2 cellular contexts compared by ENCODE assay signal in genomic region chr4:24561438-24562139, GRCh38.
TF ChIP-seq lines count a peak whose summit lies in the region.

No MANE protein-coding gene starts in this region.

TF ChIP-seq in GM23338, 12 proteins besides CTCF, POLR2A, EP300 and RAD21:
- TF ChIP-seq EZH2 (IDR thresholded peaks at IDR 0.05; ENCODE audit: low read depth, unreplicated experiment) (no peak), POLR2AphosphoS5 (IDR thresholded peaks at IDR 0.05; ENCODE audit: low read depth) (no peak), NANOG (IDR thresholded peaks at IDR 0.05; ENCODE audit: borderline replicate concordance) (no peak), ZNF331 (CRISPR knock-in tag; IDR thresholded peaks at IDR 0.05; ENCODE audit: low read depth) (no peak), JUNB (IDR thresholded peaks at IDR 0.05; ENCODE audit: unreplicated experiment) (no peak), EZH2phosphoT487 (IDR thresholded peaks at IDR 0.05; ENCODE audit: unreplicated experiment) (no peak)
- TF ChIP-seq, protein P1, sequence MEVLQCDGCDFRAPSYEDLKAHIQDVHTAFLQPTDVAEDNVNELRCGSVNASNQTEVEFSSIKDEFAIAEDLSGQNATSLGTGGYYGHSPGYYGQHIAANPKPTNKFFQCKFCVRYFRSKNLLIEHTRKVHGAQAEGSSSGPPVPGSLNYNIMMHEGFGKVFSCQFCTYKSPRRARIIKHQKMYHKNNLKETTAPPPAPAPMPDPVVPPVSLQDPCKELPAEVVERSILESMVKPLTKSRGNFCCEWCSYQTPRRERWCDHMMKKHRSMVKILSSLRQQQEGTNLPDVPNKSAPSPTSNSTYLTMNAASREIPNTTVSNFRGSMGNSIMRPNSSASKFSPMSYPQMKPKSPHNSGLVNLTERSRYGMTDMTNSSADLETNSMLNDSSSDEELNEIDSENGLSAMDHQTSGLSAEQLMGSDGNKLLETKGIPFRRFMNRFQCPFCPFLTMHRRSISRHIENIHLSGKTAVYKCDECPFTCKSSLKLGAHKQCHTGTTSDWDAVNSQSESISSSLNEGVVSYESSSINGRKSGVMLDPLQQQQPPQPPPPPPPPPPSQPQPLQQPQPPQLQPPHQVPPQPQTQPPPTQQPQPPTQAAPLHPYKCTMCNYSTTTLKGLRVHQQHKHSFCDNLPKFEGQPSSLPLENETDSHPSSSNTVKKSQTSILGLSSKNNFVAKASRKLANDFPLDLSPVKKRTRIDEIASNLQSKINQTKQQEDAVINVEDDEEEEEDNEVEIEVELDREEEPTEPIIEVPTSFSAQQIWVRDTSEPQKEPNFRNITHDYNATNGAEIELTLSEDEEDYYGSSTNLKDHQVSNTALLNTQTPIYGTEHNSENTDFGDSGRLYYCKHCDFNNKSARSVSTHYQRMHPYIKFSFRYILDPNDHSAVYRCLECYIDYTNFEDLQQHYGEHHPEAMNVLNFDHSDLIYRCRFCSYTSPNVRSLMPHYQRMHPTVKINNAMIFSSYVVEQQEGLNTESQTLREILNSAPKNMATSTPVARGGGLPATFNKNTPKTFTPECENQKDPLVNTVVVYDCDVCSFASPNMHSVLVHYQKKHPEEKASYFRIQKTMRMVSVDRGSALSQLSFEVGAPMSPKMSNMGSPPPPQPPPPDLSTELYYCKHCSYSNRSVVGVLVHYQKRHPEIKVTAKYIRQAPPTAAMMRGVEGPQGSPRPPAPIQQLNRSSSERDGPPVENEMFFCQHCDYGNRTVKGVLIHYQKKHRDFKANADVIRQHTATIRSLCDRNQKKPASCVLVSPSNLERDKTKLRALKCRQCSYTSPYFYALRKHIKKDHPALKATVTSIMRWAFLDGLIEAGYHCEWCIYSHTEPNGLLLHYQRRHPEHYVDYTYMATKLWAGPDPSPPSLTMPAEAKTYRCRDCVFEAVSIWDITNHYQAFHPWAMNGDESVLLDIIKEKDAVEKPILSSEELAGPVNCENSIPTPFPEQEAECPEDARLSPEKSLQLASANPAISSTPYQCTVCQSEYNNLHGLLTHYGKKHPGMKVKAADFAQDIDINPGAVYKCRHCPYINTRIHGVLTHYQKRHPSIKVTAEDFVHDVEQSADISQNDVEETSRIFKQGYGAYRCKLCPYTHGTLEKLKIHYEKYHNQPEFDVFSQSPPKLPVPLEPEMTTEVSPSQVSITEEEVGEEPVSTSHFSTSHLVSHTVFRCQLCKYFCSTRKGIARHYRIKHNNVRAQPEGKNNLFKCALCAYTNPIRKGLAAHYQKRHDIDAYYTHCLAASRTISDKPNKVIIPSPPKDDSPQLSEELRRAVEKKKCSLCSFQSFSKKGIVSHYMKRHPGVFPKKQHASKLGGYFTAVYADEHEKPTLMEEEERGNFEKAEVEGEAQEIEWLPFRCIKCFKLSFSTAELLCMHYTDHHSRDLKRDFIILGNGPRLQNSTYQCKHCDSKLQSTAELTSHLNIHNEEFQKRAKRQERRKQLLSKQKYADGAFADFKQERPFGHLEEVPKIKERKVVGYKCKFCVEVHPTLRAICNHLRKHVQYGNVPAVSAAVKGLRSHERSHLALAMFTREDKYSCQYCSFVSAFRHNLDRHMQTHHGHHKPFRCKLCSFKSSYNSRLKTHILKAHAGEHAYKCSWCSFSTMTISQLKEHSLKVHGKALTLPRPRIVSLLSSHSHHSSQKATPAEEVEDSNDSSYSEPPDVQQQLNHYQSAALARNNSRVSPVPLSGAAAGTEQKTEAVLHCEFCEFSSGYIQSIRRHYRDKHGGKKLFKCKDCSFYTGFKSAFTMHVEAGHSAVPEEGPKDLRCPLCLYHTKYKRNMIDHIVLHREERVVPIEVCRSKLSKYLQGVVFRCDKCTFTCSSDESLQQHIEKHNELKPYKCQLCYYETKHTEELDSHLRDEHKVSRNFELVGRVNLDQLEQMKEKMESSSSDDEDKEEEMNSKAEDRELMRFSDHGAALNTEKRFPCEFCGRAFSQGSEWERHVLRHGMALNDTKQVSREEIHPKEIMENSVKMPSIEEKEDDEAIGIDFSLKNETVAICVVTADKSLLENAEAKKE (CRISPR knock-in tag; IDR thresholded peaks at IDR 0.05) = no peak

TF ChIP-seq in K562, 482 proteins besides CTCF, POLR2A, EP300 and RAD21 (continues in another document):
- TF ChIP-seq, protein P2, sequence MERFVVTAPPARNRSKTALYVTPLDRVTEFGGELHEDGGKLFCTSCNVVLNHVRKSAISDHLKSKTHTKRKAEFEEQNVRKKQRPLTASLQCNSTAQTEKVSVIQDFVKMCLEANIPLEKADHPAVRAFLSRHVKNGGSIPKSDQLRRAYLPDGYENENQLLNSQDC (CRISPR knock-in tag; IDR thresholded peaks at IDR 0.05) = no peak
- TF ChIP-seq MYNN (IDR thresholded peaks at IDR 0.05) (no peak), MYNN (CRISPR knock-in tag; IDR thresholded peaks at IDR 0.05) (no peak), DIDO1 (tag; IDR thresholded peaks at IDR 0.05; ENCODE audit: low read depth) (no peak), BCOR (IDR thresholded peaks at IDR 0.05) (0 out of 2 replicates have a peak, but pooled peaks have one; percentile 24), ZNF146 (CRISPR knock-in tag; IDR thresholded peaks at IDR 0.05; ENCODE audit: unreplicated experiment) (peak; percentile 81), RBM25 (IDR thresholded peaks at IDR 0.05; ENCODE audit: low read depth, low read length, severe bottlenecking) (peak; percentile 4), RB1 (IDR thresholded peaks at IDR 0.05; ENCODE audit: low read depth) (no peak), ZNF124 (CRISPR knock-in tag; IDR thresholded peaks at IDR 0.05) (no peak), ZNF561 (CRISPR knock-in tag; conservative IDR thresholded peaks at IDR 0.05) (no peak), FOS (IDR thresholded peaks at IDR 0.05; ENCODE audit: extremely low read depth, insufficient read length) (no peak), KLF6 (CRISPR knock-in tag; IDR thresholded peaks at IDR 0.05; ENCODE audit: borderline replicate concordance) (no peak), CEBPZ (IDR thresholded peaks at IDR 0.05; ENCODE audit: borderline replicate concordance, low read depth, low read length) (no peak), NR2C1 (IDR thresholded peaks at IDR 0.05) (peak; percentile 55), NR2C1 (tag; IDR thresholded peaks at IDR 0.05) (no peak), RCOR1 (IDR thresholded peaks at IDR 0.05; ENCODE audit: borderline replicate concordance in 1 of 2, low read depth in 2 of 2, low read length in 2 of 2) (no peak), CHD2 (IDR thresholded peaks at IDR 0.05; ENCODE audit: low read depth, low read length) (no peak), MLLT1 (IDR thresholded peaks at IDR 0.05) (no peak), ZNF830 (CRISPR knock-in tag; IDR thresholded peaks at IDR 0.05) (no peak), NFE2 (IDR thresholded peaks at IDR 0.05; ENCODE audit: low read depth) (no peak), ZFP36 (IDR thresholded peaks at IDR 0.05; ENCODE audit: low read depth, low read length, partially characterized antibody) (no peak), EHMT2 (IDR thresholded peaks at IDR 0.05) (no peak), HOMEZ (CRISPR knock-in tag; IDR thresholded peaks at IDR 0.05) (no peak), POLR3A (IDR thresholded peaks at IDR 0.05; ENCODE audit: borderline replicate concordance, extremely low read depth, insufficient read depth, insufficient read length) (no peak), ID3 (CRISPR knock-in tag; IDR thresholded peaks at IDR 0.05) (no peak), ID3 (tag; IDR thresholded peaks at IDR 0.05) (no peak), XRCC4 (IDR thresholded peaks at IDR 0.05; ENCODE audit: extremely low read depth, insufficient read depth, insufficient read length) (no peak)
- TF ChIP-seq, protein P3, sequence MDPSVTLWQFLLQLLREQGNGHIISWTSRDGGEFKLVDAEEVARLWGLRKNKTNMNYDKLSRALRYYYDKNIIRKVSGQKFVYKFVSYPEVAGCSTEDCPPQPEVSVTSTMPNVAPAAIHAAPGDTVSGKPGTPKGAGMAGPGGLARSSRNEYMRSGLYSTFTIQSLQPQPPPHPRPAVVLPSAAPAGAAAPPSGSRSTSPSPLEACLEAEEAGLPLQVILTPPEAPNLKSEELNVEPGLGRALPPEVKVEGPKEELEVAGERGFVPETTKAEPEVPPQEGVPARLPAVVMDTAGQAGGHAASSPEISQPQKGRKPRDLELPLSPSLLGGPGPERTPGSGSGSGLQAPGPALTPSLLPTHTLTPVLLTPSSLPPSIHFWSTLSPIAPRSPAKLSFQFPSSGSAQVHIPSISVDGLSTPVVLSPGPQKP (CRISPR knock-in tag; IDR thresholded peaks at IDR 0.05) = no peak
- TF ChIP-seq, protein P4, sequence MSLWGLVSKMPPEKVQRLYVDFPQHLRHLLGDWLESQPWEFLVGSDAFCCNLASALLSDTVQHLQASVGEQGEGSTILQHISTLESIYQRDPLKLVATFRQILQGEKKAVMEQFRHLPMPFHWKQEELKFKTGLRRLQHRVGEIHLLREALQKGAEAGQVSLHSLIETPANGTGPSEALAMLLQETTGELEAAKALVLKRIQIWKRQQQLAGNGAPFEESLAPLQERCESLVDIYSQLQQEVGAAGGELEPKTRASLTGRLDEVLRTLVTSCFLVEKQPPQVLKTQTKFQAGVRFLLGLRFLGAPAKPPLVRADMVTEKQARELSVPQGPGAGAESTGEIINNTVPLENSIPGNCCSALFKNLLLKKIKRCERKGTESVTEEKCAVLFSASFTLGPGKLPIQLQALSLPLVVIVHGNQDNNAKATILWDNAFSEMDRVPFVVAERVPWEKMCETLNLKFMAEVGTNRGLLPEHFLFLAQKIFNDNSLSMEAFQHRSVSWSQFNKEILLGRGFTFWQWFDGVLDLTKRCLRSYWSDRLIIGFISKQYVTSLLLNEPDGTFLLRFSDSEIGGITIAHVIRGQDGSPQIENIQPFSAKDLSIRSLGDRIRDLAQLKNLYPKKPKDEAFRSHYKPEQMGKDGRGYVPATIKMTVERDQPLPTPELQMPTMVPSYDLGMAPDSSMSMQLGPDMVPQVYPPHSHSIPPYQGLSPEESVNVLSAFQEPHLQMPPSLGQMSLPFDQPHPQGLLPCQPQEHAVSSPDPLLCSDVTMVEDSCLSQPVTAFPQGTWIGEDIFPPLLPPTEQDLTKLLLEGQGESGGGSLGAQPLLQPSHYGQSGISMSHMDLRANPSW (CRISPR knock-in tag; IDR thresholded peaks at IDR 0.05) = no peak
- TF ChIP-seq, protein P5, sequence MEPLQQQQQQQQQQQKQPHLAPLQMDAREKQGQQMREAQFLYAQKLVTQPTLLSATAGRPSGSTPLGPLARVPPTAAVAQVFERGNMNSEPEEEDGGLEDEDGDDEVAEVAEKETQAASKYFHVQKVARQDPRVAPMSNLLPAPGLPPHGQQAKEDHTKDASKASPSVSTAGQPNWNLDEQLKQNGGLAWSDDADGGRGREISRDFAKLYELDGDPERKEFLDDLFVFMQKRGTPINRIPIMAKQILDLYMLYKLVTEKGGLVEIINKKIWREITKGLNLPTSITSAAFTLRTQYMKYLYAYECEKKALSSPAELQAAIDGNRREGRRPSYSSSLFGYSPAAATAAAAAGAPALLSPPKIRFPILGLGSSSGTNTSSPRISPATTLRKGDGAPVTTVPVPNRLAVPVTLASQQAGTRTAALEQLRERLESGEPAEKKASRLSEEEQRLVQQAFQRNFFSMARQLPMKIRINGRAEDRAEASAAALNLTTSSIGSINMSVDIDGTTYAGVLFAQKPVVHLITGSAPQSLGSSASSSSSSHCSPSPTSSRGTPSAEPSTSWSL (CRISPR knock-in tag; IDR thresholded peaks at IDR 0.05; ENCODE audit: borderline replicate concordance) = no peak
